18 cellular contexts compared by ENCODE assay signal in the genomic region with DNA sequence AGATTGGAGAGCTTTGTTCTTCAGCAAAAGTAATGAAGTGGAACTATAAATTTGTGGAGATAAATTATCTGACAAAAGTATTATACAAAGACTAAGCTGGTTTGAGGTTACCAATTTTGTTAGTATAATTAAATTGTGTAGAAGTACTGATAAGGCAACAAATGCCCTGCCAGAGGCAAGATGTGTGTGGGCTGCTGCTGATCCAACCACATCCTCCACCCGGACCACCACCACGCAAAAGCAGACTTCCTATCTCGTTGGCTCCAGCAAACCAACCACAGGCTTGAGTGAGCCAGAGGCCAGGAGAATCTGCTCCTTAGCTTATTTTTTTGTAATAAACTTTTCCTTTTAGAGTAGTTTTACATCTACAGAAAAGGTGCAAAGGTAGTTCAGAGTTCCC.
"Had no signal": no experiment of that assay in that cellular context is flagged by ENCODE, and none has a peak within 500 bp of the region (broad histone marks: within the 10 kb centered on the region; RNA-seq: fewer than 3 reads in every experiment).

No MANE protein-coding gene starts in this region.

- H3K27ac Mint-ChIP-seq: activated naive CD4-positive, alpha-beta T cell treated with anti-CD3 and anti-CD28 coated beads, Interleukin-2, amount 50 U/mL, for 24 hours; immature natural killer cell; mesothelial cell of epicardium; stimulated activated naive CD8-positive, alpha-beta T cell treated with anti-CD3 and anti-CD28 coated beads, Interleukin-15, Interleukin-2, amounts not matched to agents 100 ng/mL and 50 ng/mL, for 24 hours; WTC11 had no signal

- H3K36me3 Mint-ChIP-seq: activated naive CD4-positive, alpha-beta T cell treated with anti-CD3 and anti-CD28 coated beads, Interleukin-2, amount 50 U/mL, for 24 hours; immature natural killer cell; mesothelial cell of epicardium; WTC11 had no signal

- H3K4me3 ChIP-seq: lower lobe of right lung, ovary had no signal

- H3K27ac ChIP-seq: brain microvascular endothelial cell, epithelial cell of prostate, lower lobe of right lung, ovary had no signal

- H3K9me3 Mint-ChIP-seq: activated naive CD4-positive, alpha-beta T cell treated with anti-CD3 and anti-CD28 coated beads, Interleukin-2, amount 50 U/mL, for 24 hours; immature natural killer cell; mesothelial cell of epicardium; neural crest cell; stimulated activated naive CD8-positive, alpha-beta T cell treated with anti-CD3 and anti-CD28 coated beads, Interleukin-15, Interleukin-2, amounts not matched to agents 100 ng/mL and 50 ng/mL, for 24 hours; WTC11 had no signal

- ATAC-seq: left cardiac atrium, lower lobe of right lung, WTC11 had no signal

- H3K36me3 ChIP-seq: brain microvascular endothelial cell, lower lobe of right lung, ovary had no signal

- H3K27me3 ChIP-seq: brain microvascular endothelial cell, ovary had no signal

- H3K9me3 ChIP-seq: lower lobe of right lung, ovary had no signal

- DNase-seq: activated CD4-positive, alpha-beta T cell treated with anti-CD3 and anti-CD28 coated beads for 48 hours; activated CD8-positive, alpha-beta memory T cell treated with anti-CD3 and anti-CD28 coated beads for 24 hours; activated effector memory CD4-positive, alpha-beta T cell treated with Interleukin-2 at 50 U/mL for 16 hours; amygdala; brain microvascular endothelial cell; effector memory CD4-positive, alpha-beta T cell; immature natural killer cell; left cardiac atrium; lower lobe of right lung; ovary; stimulated activated CD4-positive, alpha-beta T cell treated with anti-CD3 and anti-CD28 coated beads, Interleukin-15, amount 100 ng/mL, for 24 hours; stimulated activated CD4-positive, alpha-beta T cell treated with anti-CD3 and anti-CD28 coated beads, Interleukin-4, amount 100 ng/mL, for 24 hours had no signal

- H3K4me3 Mint-ChIP-seq: activated naive CD4-positive, alpha-beta T cell treated with anti-CD3 and anti-CD28 coated beads, Interleukin-2, amount 50 U/mL, for 24 hours; immature natural killer cell; mesothelial cell of epicardium; neural crest cell; stimulated activated naive CD8-positive, alpha-beta T cell treated with anti-CD3 and anti-CD28 coated beads, Interleukin-15, Interleukin-2, amounts not matched to agents 100 ng/mL and 50 ng/mL, for 24 hours; WTC11 had no signal
